Comparison of ENCODE assay signal across 16 cellular contexts in the genomic region with DNA sequence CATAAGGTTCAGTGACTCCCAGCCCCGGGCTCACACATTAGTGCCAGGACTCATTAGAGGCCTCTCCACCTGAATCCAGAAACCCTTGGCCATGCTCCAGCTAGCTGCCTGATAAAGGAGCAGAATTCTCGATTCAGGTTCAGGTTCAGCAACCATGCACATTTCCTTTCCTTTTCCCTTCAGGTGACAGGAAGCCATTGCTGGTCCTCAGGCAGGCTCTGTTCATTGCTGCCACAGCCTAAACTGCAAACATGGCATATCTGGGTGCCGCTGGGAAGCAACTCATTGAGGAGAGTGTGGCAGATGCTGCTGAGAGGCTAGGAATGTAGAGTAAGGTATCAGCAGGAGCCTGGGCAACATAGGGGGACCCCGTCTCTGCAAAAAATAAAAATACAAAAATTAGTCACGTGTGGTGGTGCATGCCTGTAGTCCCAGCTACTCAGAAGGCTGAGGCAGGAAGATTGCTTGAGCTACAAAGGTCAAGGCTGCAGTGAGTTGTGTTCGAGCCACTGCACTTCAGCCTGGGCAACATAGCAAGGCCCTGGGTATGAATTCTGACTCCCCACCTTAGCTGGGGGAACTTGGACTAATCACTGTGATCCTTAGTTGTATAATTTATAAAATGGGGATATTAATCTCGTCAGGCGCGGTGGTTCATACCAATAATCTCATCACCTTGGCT. TPM values are rescaled to one million over a fixed set of nuclear protein-coding genes. Genes with fewer than 3 reads are reported as not detected.
DNase-seq lines count a peak whose midpoint lies in the region; ATAC-seq and TF ChIP-seq lines count a peak whose summit lies in the region.
"Had no signal": no experiment of that assay in that cellular context is flagged by ENCODE, and none has a peak within 500 bp of the region (broad histone marks: within the 10 kb centered on the region; RNA-seq: fewer than 3 reads in every experiment).

No MANE protein-coding gene starts in this region.

- H3K27ac Mint-ChIP-seq in MCF 10A (ENCODE audit: low read depth, unreplicated experiment): no peak overlapping the region

- no peaks in the 10 kb centered on the region for H3K79me2 ChIP-seq in mammary epithelial cell (ENCODE audit: insufficient read depth, low read length)

- H3K4me3 ChIP-seq in mammary epithelial cell (replicated peaks in 1 of 3; ENCODE audit: insufficient read depth in 1 of 3, low read depth in 2 of 3, low read length in 3 of 3) (no peak overlapping the region), thyroid gland (replicated peaks in 1 of 3) (no peak overlapping the region)

- H3K4me1 Mint-ChIP-seq in MCF 10A (ENCODE audit: insufficient read depth, unreplicated experiment): peaks cover 16% of the 10 kb centered on the region
- H3K4me1 Mint-ChIP-seq: CD4-positive, alpha-beta memory T cell had no signal

- no peak overlapping the region for H3K4me2 ChIP-seq in mammary epithelial cell (ENCODE audit: insufficient read depth, low read depth, low read length)
- H3K4me2 ChIP-seq: SK-N-SH had no signal

- in situ Hi-C loops in mammary epithelial cell (cut with MboI; ENCODE audit: low sequenced_read_pairs in 2 of 2): no loop called here

- intact Hi-C loops in mammary epithelial cell (cut with micrococcal nuclease) (loop anchor here (2.0 kb wide), 1 partner anchor 29 kb away; a partner anchor contains a TSS), MCF 10A (cut with micrococcal nuclease) (no loop called here), thyroid gland (cut with DNase I) (no loop called here)

- DNase-seq in mammary epithelial cell: no peak
- DNase-seq in MCF 10A (ENCODE audit: unreplicated experiment): no peak
- peak; percentile 19 for DNase-seq in NCI-H2029 treated with DMSO at 0.1 percent for 48 hours (lab: John Stamatoyannopoulos, UW)
- DNase-seq in kidney tubule cell (ENCODE audit: low spot score): peak; percentile 71
- peak; percentile 87 to 94 for DNase-seq in thyroid gland
- no peak for DNase-seq in activated CD8-positive, alpha-beta memory T cell treated with anti-CD3 and anti-CD28 coated beads, Interleukin-2, amount 50 U/mL, for 48 hours
- DNase-seq in OCI-M2 (lab: John Stamatoyannopoulos, UW; ENCODE audit: unreplicated experiment): no peak
- DNase-seq in stimulated activated naive CD8-positive, alpha-beta T cell treated with anti-CD3 and anti-CD28 coated beads, Interleukin-15, Interleukin-2, amounts not matched to agents 100 U/mL and 50 U/mL, for 24 hours: no peak
- DNase-seq: ACHN; CD4-positive, alpha-beta memory T cell; HCEC 1CT; NCI-H1930; NCI-H345; Right ventricle myocardium superior; SK-N-SH; T-helper 1 cell had no signal

- 85% methylated on average over 9 of the region's 9 CpGs for WGBS in mammary epithelial cell (ENCODE audit: low coverage, missing lambda C conversion rate)
- WGBS in thyroid gland, 2 donors: 77 to 85% methylated on average over 9 of the region's 9 CpGs

- H3K27ac ChIP-seq in mammary epithelial cell (ENCODE audit: insufficient read depth, low read depth, low read length) (no peak overlapping the region), thyroid gland (peak overlapping the region; percentile 7 to 44 (median 20))

- POLR2A ChIA-PET in MCF 10A (lab: Yijun Ruan, JAX): interaction anchor here (1.0 to 9.8 kb wide), 6 partner anchors 9 to 41 kb away, joined by 3 to 69 read pairs (median 22); a partner anchor contains a TSS

- no peaks in the 10 kb centered on the region for H3K27me3 Mint-ChIP-seq in MCF 10A (ENCODE audit: insufficient read depth, unreplicated experiment)

- no TSS peak for BruUV-seq in mammary epithelial cell (replicated peaks; lab: Mats Ljungman, UMichigan)
- BruUV-seq in MCF 10A (replicated peaks; lab: Mats Ljungman, UMichigan): no TSS peak

- CTCF ChIA-PET in mammary epithelial cell (lab: Charles Lee; ENCODE audit: low non-redundant PET) (no interaction called here), MCF 10A (lab: Yijun Ruan, JAX) (interaction anchor here (0.6 to 0.8 kb wide), 3 partner anchors 15 to 38 kb away, joined by 3 to 4 read pairs (median 4); no protein-coding TSS in a partner anchor)

- dilution Hi-C loops in mammary epithelial cell (cut with HindIII; ENCODE audit: low sequenced_read_pairs): no loop called here

- ATAC-seq in stimulated activated naive CD8-positive, alpha-beta T cell treated with anti-CD3 and anti-CD28 coated beads, Interleukin-15, Interleukin-2, amounts not matched to agents 100 U/mL and 50 U/mL, for 24 hours: no peak

- TF ChIP-seq CTCF in mammary epithelial cell (conservative IDR thresholded peaks at IDR 0.05 in 1 of 2, IDR thresholded peaks at IDR 0.05 in 1 of 2; ENCODE audit: extremely low read depth in 1 of 2, insufficient read depth in 1 of 2, low read depth in 1 of 2, low read length in 2 of 2) (no peak), MCF 10A (IDR thresholded peaks at IDR 0.05; ENCODE audit: unreplicated experiment) (no peak), thyroid gland (IDR thresholded peaks at IDR 0.05) (no peak)

- H4K20me1 ChIP-seq in mammary epithelial cell (ENCODE audit: insufficient read depth, low read length): no peaks in the 10 kb centered on the region

- no peaks in the 10 kb centered on the region for H3K36me3 Mint-ChIP-seq in MCF 10A (ENCODE audit: insufficient read depth, unreplicated experiment)
- H3K36me3 Mint-ChIP-seq: CD4-positive, alpha-beta memory T cell had no signal

- no peak overlapping the region for H3K4me3 Mint-ChIP-seq in MCF 10A (ENCODE audit: unreplicated experiment)
- H3K4me3 Mint-ChIP-seq: CD4-positive, alpha-beta memory T cell had no signal

- H3K9me3 Mint-ChIP-seq in MCF 10A (ENCODE audit: unreplicated experiment): no peaks in the 10 kb centered on the region
- H3K9me3 Mint-ChIP-seq: CD4-positive, alpha-beta memory T cell had no signal

- H3K27me3 ChIP-seq in mammary epithelial cell (ENCODE audit: insufficient read depth, low read length) (no peaks in the 10 kb centered on the region), thyroid gland (no peaks in the 10 kb centered on the region)

- TF ChIP-seq POLR2A in thyroid gland (IDR thresholded peaks at IDR 0.05): no peak

- H3K9ac ChIP-seq in mammary epithelial cell (ENCODE audit: insufficient read depth, low read length): no peak overlapping the region
- H3K9ac ChIP-seq: SK-N-SH had no signal

- H3K36me3 ChIP-seq in mammary epithelial cell (ENCODE audit: insufficient read depth, low read length): no peaks in the 10 kb centered on the region
- no peaks in the 10 kb centered on the region for H3K36me3 ChIP-seq in thyroid gland

- peak overlapping the region; percentile 20 for H2AFZ ChIP-seq in mammary epithelial cell (ENCODE audit: low read depth, low read length)

- H3K4me1 ChIP-seq in mammary epithelial cell (ENCODE audit: insufficient read depth, low read length): peaks cover 5% of the 10 kb centered on the region
- peaks cover 11 to 30% of the 10 kb centered on the region in 2 donors for H3K4me1 ChIP-seq in thyroid gland

- H3K9me3 ChIP-seq in mammary epithelial cell (replicated peaks; ENCODE audit: insufficient read depth, low read length): no peaks in the 10 kb centered on the region
- H3K9me3 ChIP-seq in thyroid gland: no peaks in the 10 kb centered on the region
- H3K9me3 ChIP-seq: SK-N-SH had no signal

RNA-seq across cellular contexts. Expression of a gene that starts 28.7 kb away (rescaled TPM):
- total RNA-seq in mammary epithelial cell: 100 to 1,000 TPM in 1 of 2 donors, 10 to 100 TPM in 1; 59.1 to 112 TPM
- polyA plus RNA-seq in mammary epithelial cell: 43.2 TPM
- 43.4 TPM for polyA minus RNA-seq in mammary epithelial cell
- total RNA-seq in MCF 10A (2022): 33.5 and 38.8 TPM in 2 replicates
- 10 to 100 TPM; 32.8 to 57.4 (median 48.9) TPM for total RNA-seq in thyroid gland

RNA-seq across cellular contexts. Expression of a gene that starts 56.3 kb away (rescaled TPM):
- total RNA-seq in mammary epithelial cell (10 to 100 TPM; 41.3 to 58.8 TPM), MCF 10A (2022) (56.9 and 62.1 TPM in 2 replicates), thyroid gland (100 to 1,000 TPM in 2 of 4 donors, 10 to 100 TPM in 2; 31.4 to 864 (median 78.8) TPM)
- polyA plus RNA-seq in mammary epithelial cell: 28.5 TPM
- polyA minus RNA-seq in mammary epithelial cell: 87.8 TPM

Comparison
In these comparisons a context has a peak if more than half of its experiments do, and no peak if none do; other contexts are left out.
1. DNase-seq: peak in NCI-H2029 treated with DMSO at 0.1 percent for 48 hours (single experiment), kidney tubule cell (single experiment) and thyroid gland (2 of 2); none in mammary epithelial cell (single experiment), MCF 10A (single experiment), activated CD8-positive, alpha-beta memory T cell treated with anti-CD3 and anti-CD28 coated beads, Interleukin-2, amount 50 U/mL, for 48 hours (single experiment), OCI-M2 (single experiment) and stimulated activated naive CD8-positive, alpha-beta T cell treated with anti-CD3 and anti-CD28 coated beads, Interleukin-15, Interleukin-2, amounts not matched to agents 100 U/mL and 50 U/mL, for 24 hours (single experiment).